In the genomic region with DNA sequence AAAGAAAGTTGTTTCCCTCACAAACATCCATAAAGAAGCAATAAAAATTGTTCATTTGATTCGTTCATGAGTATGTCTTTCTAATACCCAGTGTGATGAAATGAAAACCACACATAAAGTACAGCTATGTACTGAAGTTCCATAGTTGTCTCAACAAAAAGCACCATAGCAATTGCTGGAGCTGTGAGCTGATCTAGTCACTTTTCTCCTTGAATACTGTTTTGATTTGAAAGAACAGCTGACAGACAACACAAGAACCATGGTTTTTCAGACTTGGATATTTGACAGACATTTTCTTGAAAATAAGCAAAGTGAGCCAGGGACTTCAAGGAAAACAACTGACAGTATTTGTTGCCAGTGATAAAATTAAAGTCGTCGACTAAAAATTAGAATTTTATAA, we compare ENCODE assay signal across 7 cellular contexts.
"Had no signal": no experiment of that assay in that cellular context is flagged by ENCODE, and none has a peak within 500 bp of the region (broad histone marks: within the 10 kb centered on the region; RNA-seq: fewer than 3 reads in every experiment).

No MANE protein-coding gene starts in this region.

- H3K36me3 ChIP-seq: HAP-1 had no signal

- H3K9ac ChIP-seq: GM23248 had no signal

- H3K4me3 Mint-ChIP-seq: HFFc6, IgD-negative memory B cell had no signal

- H3K9me3 ChIP-seq: HAP-1 had no signal

- DNase-seq: GM23248, GOT3, H7, HFFc6 had no signal

- H3K4me3 ChIP-seq: GM23248, HAP-1 had no signal

- H3K27ac ChIP-seq: GM23248, HL-60 had no signal

- H2AFZ ChIP-seq: GM23248 had no signal

- H3K27ac Mint-ChIP-seq: HFFc6, IgD-negative memory B cell had no signal

- H3K36me3 Mint-ChIP-seq: IgD-negative memory B cell had no signal

- H3K4me1 ChIP-seq: HAP-1 had no signal
